23 cellular contexts compared by ENCODE assay signal in genomic region chr1:56830052-56830451, GRCh38. TPM values are rescaled to one million over a fixed set of nuclear protein-coding genes. Genes with fewer than 3 reads are reported as not detected.
A peak's percentile ranks its signal among the peaks of the same experiment; 100 is the strongest.
DNase-seq lines count a peak whose midpoint lies in the region; ATAC-seq, FAIRE-seq and TF ChIP-seq lines count a peak whose summit lies in the region.
"Had no signal": no experiment of that assay in that cellular context is flagged by ENCODE, and none has a peak within 500 bp of the region (broad histone marks: within the 10 kb centered on the region; RNA-seq: fewer than 3 reads in every experiment).

No MANE protein-coding gene starts in this region.

- H3K4me3 ChIP-seq in MM.1S (ENCODE audit: low read length) (no peak overlapping the region), K562 (no peak overlapping the region), testis (no peak overlapping the region)

- POLR2A ChIA-PET in HEK293T (lab: Yijun Ruan, JAX) (no interaction called here), K562 (lab: Yijun Ruan, JAX) (no interaction called here)

- TF ChIP-seq POLR2A in K562 (conservative IDR thresholded peaks at IDR 0.05): no peak
- TF ChIP-seq POLR2A in testis (IDR thresholded peaks at IDR 0.05): no peak

- H3K9me3 ChIP-seq in MM.1S (replicated peaks; ENCODE audit: insufficient read depth, low read length) (no peaks in the 10 kb centered on the region), K562 (replicated peaks; ENCODE audit: control insufficient read depth, insufficient read depth, low read depth, low read length) (no peaks in the 10 kb centered on the region), testis (no peaks in the 10 kb centered on the region)

- ATAC-seq in K562 (no peak), SK-N-SH treated with all-trans-retinoic acid at 6 μM for 48 hours (no peak)

- no peak for TF ChIP-seq RAD21 in K562 (CRISPR knock-in tag; conservative IDR thresholded peaks at IDR 0.05 in 1 of 2, IDR thresholded peaks at IDR 0.05 in 1 of 2)

- no peak for FAIRE-seq in K562 (lab: Jason Lieb, UNC)
- FAIRE-seq: GM12892, H54 had no signal

- no peak for DNase-seq in HEK293T (ENCODE audit: extremely low spot score)
- DNase-seq in MM.1S: no peak
- peak in 3 of 4 experiments; percentile 24 to 41 (median 28) for DNase-seq in K562 (ENCODE audit: extremely low read depth in 1 of 4, low spot score in 3 of 4)
- DNase-seq in testis: peak; percentile 19
- no peak for DNase-seq in UCSD-AML1 (lab: John Stamatoyannopoulos, UW; ENCODE audit: unreplicated experiment)
- no peak for DNase-seq in NOMO-1 (lab: John Stamatoyannopoulos, UW; ENCODE audit: unreplicated experiment in 2 of 2)
- DNase-seq: C1 segment of cervical spinal cord; Calu3; CD4-positive, alpha-beta memory T cell; COR-L47; DMS53; DMS79 treated with DMSO at 0.1 percent for 48 hours; GF-D8; GOT3; HCEC 1CT had no signal

- no peaks in the 10 kb centered on the region for H3K27me3 ChIP-seq in MM.1S (replicated peaks; ENCODE audit: insufficient read depth, low read length)
- peaks cover 0 to 5% of the 10 kb centered on the region in 2 experiments; a peak in 2 of 5 replicates for H3K27me3 ChIP-seq in K562 (ENCODE audit: control insufficient read depth in 2 of 2, insufficient read depth in 2 of 2, low read length in 2 of 2)
- no peaks in the 10 kb centered on the region for H3K27me3 ChIP-seq in testis

- in situ Hi-C loops in K562 (cut with MboI): loop anchor here (25.0 kb wide), 1 partner anchor 1207 kb away; no protein-coding TSS in a partner anchor

- WGBS in K562 (ENCODE audit: insufficient coverage, low coverage, missing lambda C conversion rate): 0% methylated on average over 3 of the region's 4 CpGs
- 65 to 66% methylated on average over 4 of the region's 4 CpGs for WGBS in testis, 2 donors

- TF ChIP-seq CTCF in MM.1S (IDR thresholded peaks at IDR 0.05; ENCODE audit: low read length): no peak
- TF ChIP-seq CTCF in K562 (IDR thresholded peaks at IDR 0.05 in 2 of 3, conservative IDR thresholded peaks at IDR 0.05 in 1 of 3; ENCODE audit: insufficient read depth in 2 of 3, low read depth in 1 of 3, low read length in 3 of 3): no peak
- TF ChIP-seq CTCF in testis (IDR thresholded peaks at IDR 0.05): no peak

- H3K27ac ChIP-seq in MM.1S (ENCODE audit: low read length) (no peak overlapping the region), K562 (ENCODE audit: extremely low read depth, low read depth, low read length) (no peak overlapping the region), testis (no peak overlapping the region)

- intact Hi-C loops in K562 (cut with micrococcal nuclease): loop anchor here (5.0 kb wide), 2 partner anchors 187 to 1822 kb away; no protein-coding TSS in a partner anchor
- intact Hi-C loops in testis (cut with DNase I; ENCODE audit: low total_unique reads): loop anchor here (10.0 kb wide), 1 partner anchor 1325 kb away; no protein-coding TSS in a partner anchor

- H4K20me1 ChIP-seq in MM.1S (ENCODE audit: insufficient read depth, low read length): no peaks in the 10 kb centered on the region
- no peaks in the 10 kb centered on the region; the same call in 1 of the 2 replicates for H4K20me1 ChIP-seq in K562 (replicated peaks; ENCODE audit: control insufficient read depth, insufficient read depth, low read length)

- TF ChIP-seq EP300 in K562 (IDR thresholded peaks at IDR 0.05; ENCODE audit: low read length): no peak

- H3K36me3 ChIP-seq in MM.1S (replicated peaks; ENCODE audit: insufficient read depth, low read length) (no peaks in the 10 kb centered on the region), K562 (ENCODE audit: control insufficient read depth, insufficient read depth, low read length) (no peaks in the 10 kb centered on the region), testis (ENCODE audit: low read depth, missing control alignments) (no peaks in the 10 kb centered on the region)

- no peak overlapping the region for H3K9ac ChIP-seq in MM.1S (ENCODE audit: low read length)
- no peak overlapping the region for H3K9ac ChIP-seq in K562 (ENCODE audit: insufficient read depth in 1 of 2, low read depth in 2 of 2, low read length in 2 of 2)

- no peaks in the 10 kb centered on the region for H3K9me2 ChIP-seq in MM.1S (replicated peaks; ENCODE audit: insufficient read depth, low read length)

- BruUV-seq in K562 (replicated peaks; lab: Mats Ljungman, UMichigan): no TSS peak

- H3K4me1 ChIP-seq in MM.1S (ENCODE audit: low read length): no peaks in the 10 kb centered on the region
- H3K4me1 ChIP-seq in K562 (replicated peaks in 1 of 2; ENCODE audit: control insufficient read depth in 2 of 2, insufficient read depth in 2 of 2, low read length in 2 of 2): no peaks in the 10 kb centered on the region
- no peaks in the 10 kb centered on the region for H3K4me1 ChIP-seq in testis

- H3K79me2 ChIP-seq in MM.1S (ENCODE audit: low read length) (no peaks in the 10 kb centered on the region), K562 (ENCODE audit: control insufficient read depth, insufficient read depth, low read length) (no peaks in the 10 kb centered on the region)

- H2AFZ ChIP-seq in MM.1S (ENCODE audit: low read length) (0 out of 2 replicates have a peak overlapping the region, but pooled peaks have one; percentile 9), K562 (ENCODE audit: low read depth, low read length) (no peak overlapping the region)

- H3K4me2 ChIP-seq in MM.1S (ENCODE audit: low read depth, low read length) (no peak overlapping the region), K562 (ENCODE audit: insufficient read depth, low read length) (no peak overlapping the region)

- no peaks in the 10 kb centered on the region for H3K9me1 ChIP-seq in K562 (ENCODE audit: control insufficient read depth, insufficient read depth, low read length)

- CTCF ChIA-PET in HEK293T (lab: Yijun Ruan, JAX): no interaction called here
- CTCF ChIA-PET in K562 (lab: Yijun Ruan, JAX; ENCODE audit: low intra/inter-chr PET ratio): interaction anchor here (2.8 kb wide), 1 partner anchor 138 kb away, joined by 26 read pairs; no protein-coding TSS in a partner anchor

- H3F3A ChIP-seq in MM.1S (ENCODE audit: insufficient read depth, low read length): no peaks in the 10 kb centered on the region

TF ChIP-seq in HEK293T, 16 proteins besides CTCF, POLR2A, EP300 and RAD21 (continues in another document):
- no peak for TF ChIP-seq BHLHE40 (IDR thresholded peaks at IDR 0.05; ENCODE audit: borderline replicate concordance)

TF ChIP-seq in K562, 482 proteins besides CTCF, POLR2A, EP300 and RAD21 (continues in another document):
- TF ChIP-seq ZNF586 (CRISPR knock-in tag; conservative IDR thresholded peaks at IDR 0.05): no peak

TF ChIP-seq in SK-N-SH treated with all-trans-retinoic acid at 6 μM for 48 hours, 23 proteins besides CTCF, POLR2A, EP300 and RAD21 (continues in another document):
- TF ChIP-seq ZFP3 (CRISPR knock-in tag; IDR thresholded peaks at IDR 0.05) (no peak), OSR1 (CRISPR knock-in tag; IDR thresholded peaks at IDR 0.05) (no peak)

RNA-seq across cellular contexts. Expression of gene FYB2, which starts 10.8 kb away (rescaled TPM):
- total RNA-seq in K562 (2011; cell fraction: chromatin; rRNA removed; ENCODE audit: low replicate concordance): not detected in 2 replicates
- not detected in 2 replicates for total RNA-seq in K562 (2011; cell fraction: nucleolus; rRNA removed)
- total RNA-seq in K562 (2011; cell fraction: nucleoplasm; rRNA removed): not detected in 2 replicates
- total RNA-seq in K562 (2014; rRNA removed) (not detected in 2 replicates), K562 (2014; rRNA removed; fragmentation: Illumina TruSeq; extraction: Trizol) (not detected in 2 replicates), K562 (2015; rRNA removed; fragmentation: Illumina TruSeq; extraction: Trizol) (not detected in 2 replicates), K562 (2021) (not detected in 2 replicates), testis (1 to 10 TPM; 1.9 to 2.0 TPM)
- polyA plus RNA-seq in K562 (2011; rRNA removed) (not detected in 2 replicates), K562 (2014; fragmentation: Illumina TruSeq; extraction: Trizol) (not detected in 2 replicates), K562 (2014; fragmentation: Nextera tagmentation; extraction: Ambion mirVana) (not detected), K562 (2014; rRNA removed) (not detected in 2 replicates), testis (ENCODE audit: insufficient read depth, low read depth, low replicate concordance) (4.2 TPM)
- polyA plus RNA-seq in K562 (2011; cell fraction: cytosol; rRNA removed): not detected in 2 replicates
- not detected in 2 replicates for polyA plus RNA-seq in K562 (2011; cell fraction: nucleus; rRNA removed)
- polyA plus RNA-seq in K562 (2012): not detected in 2 replicates
- not detected in 2 replicates for polyA minus RNA-seq in K562 (2011; rRNA and poly(A)+ RNA removed)
- polyA minus RNA-seq in K562 (2011; cell fraction: cytosol; rRNA and poly(A)+ RNA removed): not detected in 2 replicates
- not detected in 2 replicates for polyA minus RNA-seq in K562 (2011; cell fraction: nucleus; rRNA and poly(A)+ RNA removed)
- total RNA-seq: Calu3; CD4-positive, alpha-beta memory T cell; Daoy; G401 had no signal
- polyA plus RNA-seq: BJ; CD4-positive, alpha-beta memory T cell had no signal

RNA-seq across cellular contexts. Expression of gene C8A, which starts 24.5 kb away (rescaled TPM):
- total RNA-seq in K562 (2011; cell fraction: chromatin; rRNA removed; ENCODE audit: low replicate concordance): not detected in 2 replicates
- not detected in 2 replicates for total RNA-seq in K562 (2011; cell fraction: nucleolus; rRNA removed)
- not detected in 2 replicates for total RNA-seq in K562 (2011; cell fraction: nucleoplasm; rRNA removed)
- total RNA-seq in K562 (2014; rRNA removed): not detected in 2 replicates
- not detected in 2 replicates for total RNA-seq in K562 (2014; rRNA removed; fragmentation: Illumina TruSeq; extraction: Trizol)
- not detected in 2 replicates for total RNA-seq in K562 (2015; rRNA removed; fragmentation: Illumina TruSeq; extraction: Trizol)
- 0.09 TPM in 1 of 2 replicates, not detected in the other for total RNA-seq in K562 (2021)
- not detected in 2 replicates for polyA plus RNA-seq in K562 (2011; rRNA removed)
- not detected in 2 replicates for polyA plus RNA-seq in K562 (2011; cell fraction: cytosol; rRNA removed)
- not detected in 2 replicates for polyA plus RNA-seq in K562 (2011; cell fraction: nucleus; rRNA removed)
- polyA plus RNA-seq in K562 (2012): not detected in 2 replicates
- polyA plus RNA-seq in K562 (2014; fragmentation: Illumina TruSeq; extraction: Trizol): not detected in 2 replicates
- polyA plus RNA-seq in K562 (2014; fragmentation: Nextera tagmentation; extraction: Ambion mirVana): not detected
- polyA plus RNA-seq in K562 (2014; rRNA removed): not detected in 2 replicates
- not detected in 2 replicates for polyA minus RNA-seq in K562 (2011; rRNA and poly(A)+ RNA removed)
- not detected in 2 replicates for polyA minus RNA-seq in K562 (2011; cell fraction: cytosol; rRNA and poly(A)+ RNA removed)
- not detected in 2 replicates for polyA minus RNA-seq in K562 (2011; cell fraction: nucleus; rRNA and poly(A)+ RNA removed)
- not detected for total RNA-seq in testis
- polyA plus RNA-seq in testis (ENCODE audit: insufficient read depth, low read depth, low replicate concordance): not detected
- total RNA-seq: A172; A673; Calu3; CD4-positive, alpha-beta memory T cell; Daoy; G401 had no signal
- polyA plus RNA-seq: BJ; CD4-positive, alpha-beta memory T cell had no signal

Comparison
In these comparisons a context has a peak if more than half of its experiments do, and no peak if none do; other contexts are left out.
1. DNase-seq: peak in K562 (3 of 4) and testis (single experiment); none in HEK293T (single experiment), MM.1S (single experiment), UCSD-AML1 (single experiment) and NOMO-1 (0 of 2).